8 cellular contexts compared by ENCODE assay signal in genomic region chr17:28712037-28712704, GRCh38. TPM values are rescaled to one million over a fixed set of nuclear protein-coding genes. Genes with fewer than 3 reads are reported as not detected.
DNase-seq lines count a peak whose midpoint lies in the region; ATAC-seq and TF ChIP-seq lines count a peak whose summit lies in the region.

No MANE protein-coding gene starts in this region.

- TF ChIP-seq CTCF in 22Rv1 (IDR thresholded peaks at IDR 0.05) (no peak), brain (conservative IDR thresholded peaks at IDR 0.05) (no peak)

- H3K27ac ChIP-seq in 22Rv1, result peak overlapping the region; percentile 95

- H3K4me1 Mint-ChIP-seq in brain, result peaks cover 37% of the 10 kb centered on the region
- peaks cover 27 to 42% of the 10 kb centered on the region in 2 donors for H3K4me1 Mint-ChIP-seq in stimulated activated naive B cell treated with anti-CD40 and anti-IgM and Interleukin-4, amounts not matched to agents 10 μg/mL and 1 μg/mL and 100 μg/mL, for 72 hours

- peak overlapping the region in 4 of 5 experiments; percentile 54 to 99 (median 82) for H3K27ac Mint-ChIP-seq in brain
- peak overlapping the region; percentile 94 for H3K27ac Mint-ChIP-seq in stimulated activated naive B cell treated with anti-CD40 and anti-IgM and Interleukin-4, amounts not matched to agents 10 μg/mL and 1 μg/mL and 100 μg/mL, for 72 hours

- ATAC-seq in GM21723 (IDR thresholded peaks at IDR 0.05; ENCODE audit: unreplicated experiment) (peak; percentile 38), GM21737 (IDR thresholded peaks at IDR 0.05; ENCODE audit: unreplicated experiment) (no peak)
- ATAC-seq in stimulated activated naive B cell treated with anti-CD40 and anti-IgM and Interleukin-4, amounts not matched to agents 10 μg/mL and 1 μg/mL and 100 μg/mL, for 72 hours (replicated peaks), result peak; percentile 65 to 68

- DNase-seq in T-helper 2 cell (peak; percentile 39 to 77 (median 53)), medulla oblongata (ENCODE audit: extremely low spot score) (peak; percentile 27), NCI-H524 treated with DMSO at 0.1 percent for 48 hours (lab: John Stamatoyannopoulos, UW) (no peak)
- peak; percentile 73 for DNase-seq in stimulated activated naive B cell treated with anti-CD40 and anti-IgM and Interleukin-4, amounts not matched to agents 10 μg/mL and 1 μg/mL and 100 μg/mL, for 72 hours

- H3K9me3 Mint-ChIP-seq in brain, result peaks cover 0 to 4% (median 0%) of the 10 kb centered on the region in 5 experiments
- H3K9me3 Mint-ChIP-seq in stimulated activated naive B cell treated with anti-CD40 and anti-IgM and Interleukin-4, amounts not matched to agents 10 μg/mL and 1 μg/mL and 100 μg/mL, for 72 hours, result no peaks in the 10 kb centered on the region

- no peaks in the 10 kb centered on the region for H3K27me3 Mint-ChIP-seq in brain
- no peaks in the 10 kb centered on the region for H3K27me3 Mint-ChIP-seq in stimulated activated naive B cell treated with anti-CD40 and anti-IgM and Interleukin-4, amounts not matched to agents 10 μg/mL and 1 μg/mL and 100 μg/mL, for 72 hours

- peaks cover 23% of the 10 kb centered on the region for H3K36me3 Mint-ChIP-seq in brain
- H3K36me3 Mint-ChIP-seq in stimulated activated naive B cell treated with anti-CD40 and anti-IgM and Interleukin-4, amounts not matched to agents 10 μg/mL and 1 μg/mL and 100 μg/mL, for 72 hours, result peaks cover 10 to 36% of the 10 kb centered on the region in 2 donors

- H3K4me3 Mint-ChIP-seq in brain, result peak overlapping the region; percentile 23 to 98 (median 94)
- H3K4me3 Mint-ChIP-seq in stimulated activated naive B cell treated with anti-CD40 and anti-IgM and Interleukin-4, amounts not matched to agents 10 μg/mL and 1 μg/mL and 100 μg/mL, for 72 hours, result peak overlapping the region; percentile 92 to 94

RNA-seq across cellular contexts. Expression of gene PROCA1, which starts 0.5 kb away (rescaled TPM):
- polyA plus RNA-seq in brain (ENCODE audit: insufficient read depth, low read depth, low replicate concordance), result 8.8 TPM

RNA-seq across cellular contexts. Expression of gene RAB34, which starts 5.5 kb away (rescaled TPM):
- polyA plus RNA-seq in brain (ENCODE audit: insufficient read depth, low read depth, low replicate concordance), result 41.9 TPM

RNA-seq across cellular contexts. Expression of gene RPL23A, which starts 7.6 kb away (rescaled TPM):
- polyA plus RNA-seq in brain (ENCODE audit: insufficient read depth, low read depth, low replicate concordance), result 1,609 TPM

RNA-seq across cellular contexts. Expression of gene TLCD1, which starts 13.9 kb away (rescaled TPM):
- 7.0 TPM for polyA plus RNA-seq in brain (ENCODE audit: insufficient read depth, low read depth, low replicate concordance)

RNA-seq across cellular contexts. Expression of gene NEK8, which starts 16.4 kb away (rescaled TPM):
- polyA plus RNA-seq in brain (ENCODE audit: insufficient read depth, low read depth, low replicate concordance), result 2.1 TPM
